8 cellular contexts compared by ENCODE assay signal in genomic region chr7:66557214-66558200, GRCh38.
A peak's percentile ranks its signal among the peaks of the same experiment; 100 is the strongest.
DNase-seq lines count a peak whose midpoint lies in the region; ATAC-seq and TF ChIP-seq lines count a peak whose summit lies in the region.

No MANE protein-coding gene starts in this region.

- H3K27me3 Mint-ChIP-seq in HFFc6 (ENCODE audit: insufficient read depth) (peaks cover 3% of the 10 kb centered on the region), naive B cell (no peaks in the 10 kb centered on the region)

- peak; percentile 95 for TF ChIP-seq CTCF in HFFc6 (IDR thresholded peaks at IDR 0.05)

- peak; percentile 71 to 83 for ATAC-seq in naive B cell (ENCODE audit: low read depth in 2 of 2)

- TF ChIP-seq POLR2A in erythroblast (IDR thresholded peaks at IDR 0.05; ENCODE audit: low read length) = no peak

- H3K27ac Mint-ChIP-seq in HFFc6 (no peak overlapping the region), naive B cell (peak overlapping the region in 2 of 6 donors; percentile 75 to 78)

- no peak overlapping the region for H3K4me3 Mint-ChIP-seq in HFFc6
- no peak overlapping the region for H3K4me3 Mint-ChIP-seq in naive B cell

- no peaks in the 10 kb centered on the region for H3K9me3 Mint-ChIP-seq in HFFc6
- H3K9me3 Mint-ChIP-seq in naive B cell = no peaks in the 10 kb centered on the region

- DNase-seq in DMS53 (lab: John Stamatoyannopoulos, UW) (peak; percentile 81), HFFc6 (peak; percentile 11), NCI-H82 (lab: John Stamatoyannopoulos, UW) (peak; percentile 69), activated T-cell treated with anti-CD3 and anti-CD28 coated beads for 24 hours (ENCODE audit: low read depth) (peak; percentile 51), erythroblast (lab: John Stamatoyannopoulos, UW) (peak; percentile 59 to 82), naive B cell (peak; percentile 58), NCI-H510A treated with DMSO at 0.1 percent for 48 hours (lab: John Stamatoyannopoulos, UW) (no peak)
- DNase-seq in stimulated activated CD8-positive, alpha-beta memory T cell treated with anti-CD3 and anti-CD28 coated beads, Interleukin-7, amount 100 ng/mL, for 48 hours (ENCODE audit: extremely low read depth in 1 of 2, low read depth in 1 of 2) = peak; percentile 25 to 35

- H3K36me3 Mint-ChIP-seq in HFFc6 (ENCODE audit: low read depth) (peaks cover 12% of the 10 kb centered on the region), naive B cell (peaks cover 0 to 9% of the 10 kb centered on the region in 2 donors)

- peaks cover 36% of the 10 kb centered on the region for H3K4me1 Mint-ChIP-seq in HFFc6 (ENCODE audit: low read depth)
- H3K4me1 Mint-ChIP-seq in naive B cell = peaks cover 4 to 5% (median 4%) of the 10 kb centered on the region in 3 donors
